In genomic region chr3:10115326-10116137, GRCh38 we compare ENCODE assay signal across 8 cellular contexts. TPM values are rescaled to one million over a fixed set of nuclear protein-coding genes. Genes with fewer than 3 reads are reported as not detected.
A peak's percentile ranks its signal among the peaks of the same experiment; 100 is the strongest.
DNase-seq lines count a peak whose midpoint lies in the region; ATAC-seq, FAIRE-seq and TF ChIP-seq lines count a peak whose summit lies in the region.

Gene BRK1, plus strand, starts transcription at chr3:10115675. Its CDS starts 27 bp downstream, at chr3:10115702.

- ATAC-seq in GM19395 (IDR thresholded peaks at IDR 0.05; ENCODE audit: unreplicated experiment) = peak; percentile 97
- ATAC-seq in HG03565 (IDR thresholded peaks at IDR 0.05; ENCODE audit: unreplicated experiment) = peak; percentile 96
- peak; percentile 97 for ATAC-seq in HepG2

- BruUV-seq in HepG2 (replicated peaks; lab: Mats Ljungman, UMichigan) = no TSS peak

- H3K27ac ChIP-seq in C4-2B (peak within 1 kb of the TSS; percentile 85), HepG2 (ENCODE audit: extremely low read length, insufficient read depth, low read length) (peak within 1 kb of the TSS; percentile 65)

- peak within 1 kb of the TSS; percentile 52 for H2AFZ ChIP-seq in HepG2 (ENCODE audit: low read length)

- CTCF ChIA-PET in HepG2 (lab: Yijun Ruan, JAX; ENCODE audit: low intra/inter-chr PET ratio, low total read pairs) = no interaction called here

- intact Hi-C loops in HepG2 (cut with micrococcal nuclease; ENCODE audit: unreplicated experiment) = loop anchor here (1.0 kb wide), 1 partner anchor 109 kb away; no protein-coding TSS in a partner anchor

- H3K27me3 ChIP-seq in HepG2 (ENCODE audit: control insufficient read depth in 1 of 2, insufficient read depth in 2 of 2, low read length in 2 of 2) = no peaks in the 10 kb centered on the region; a peak in 1 of 5 replicates

- peak; percentile 89 for FAIRE-seq in HepG2 (lab: Jason Lieb, UNC)

- peaks cover 44% of the 10 kb centered on the region for H3K79me2 ChIP-seq in HepG2 (ENCODE audit: insufficient read depth, low read length)

- no peak for TF ChIP-seq CTCF in C4-2B (conservative IDR thresholded peaks at IDR 0.05)
- no peak for TF ChIP-seq CTCF in HepG2 (CRISPR knock-in tag; IDR thresholded peaks at IDR 0.05)

- POLR2A ChIA-PET in HepG2 (lab: Yijun Ruan, JAX) = interaction anchor here (0.6 to 1.3 kb wide), 11 partner anchors 11 to 752 kb away, joined by 3 to 9 read pairs (median 4); partner anchors contain the start of genes TATDN2, THUMPD3 and VHL

- H3K4me3 ChIP-seq in HepG2 (replicated peaks in 1 of 3; ENCODE audit: insufficient read depth in 1 of 3, low read depth in 2 of 3, low read length in 3 of 3) = peak within 1 kb of the TSS; percentile 76 to 96 (median 92)

- peak; percentile 95 to 97 for TF ChIP-seq POLR2A in HepG2 (IDR thresholded peaks at IDR 0.05; ENCODE audit: insufficient read depth in 1 of 2, low read depth in 2 of 2, low read length in 2 of 2)

- WGBS in HepG2 (ENCODE audit: low lambda C conversion rate) = 1% methylated on average over 24 of the region's 54 CpGs

- H3K9ac ChIP-seq in HepG2 (ENCODE audit: insufficient read depth, low read depth, low read length) = peak within 1 kb of the TSS; percentile 81

- no peaks in the 10 kb centered on the region for H3K9me3 ChIP-seq in HepG2 (ENCODE audit: low read length)

- DNase-seq in NCI-H774 (lab: John Stamatoyannopoulos, UW) (peak; percentile 91), dermis microvascular lymphatic vessel endothelial cell (ENCODE audit: low read depth in 2 of 2) (peak; percentile 94 to 98), HepG2 (ENCODE audit: low spot score) (peak; percentile 94)
- DNase-seq in activated CD4-positive, alpha-beta T cell treated with anti-CD3 and anti-CD28 coated beads, Interleukin-2, amount 50 U/mL, for 4 hours = peak; percentile 90 to 92
- DNase-seq in stimulated activated CD4-positive, alpha-beta T cell treated with anti-CD3 and anti-CD28 coated beads, Interleukin-4, amount 100 ng/mL, for 1 hour = peak; percentile 92

- in situ Hi-C loops in HepG2 (cut with HindIII; ENCODE audit: extremely low pct_ligation_motif_present, low pct_unique_long_range_greater_than_20kb) = no loop called here

- peaks cover 0 to 6% of the 10 kb centered on the region in 2 experiments; a peak in 2 of 5 replicates for H3K36me3 ChIP-seq in HepG2 (replicated peaks in 1 of 2; ENCODE audit: control insufficient read depth in 1 of 2, insufficient read depth in 2 of 2, low read length in 2 of 2)

- no peak for TF ChIP-seq EP300 in HepG2 (IDR thresholded peaks at IDR 0.05; ENCODE audit: low read depth in 2 of 2, low read length in 2 of 2)
- no peak for TF ChIP-seq EP300 in HepG2 (CRISPR knock-in tag; IDR thresholded peaks at IDR 0.05; ENCODE audit: borderline replicate concordance)

- peaks cover 5% of the 10 kb centered on the region; the same call in 1 of the 2 replicates for H4K20me1 ChIP-seq in HepG2 (ENCODE audit: insufficient read depth, low read length)

- peaks cover 33% of the 10 kb centered on the region for H3K4me1 ChIP-seq in HepG2 (ENCODE audit: insufficient read depth, low read length)

- TF ChIP-seq RAD21 in HepG2 (CRISPR knock-in tag; IDR thresholded peaks at IDR 0.05) = no peak

- H3K4me2 ChIP-seq in HepG2 (ENCODE audit: low read depth, low read length) = peak within 1 kb of the TSS; percentile 93

TF ChIP-seq in HepG2, 621 proteins besides CTCF, POLR2A, EP300 and RAD21 (continues in another document):
- peak; percentile 32; the same call in 1 of the 2 replicates for TF ChIP-seq HNF4A (CRISPR knock-in tag; IDR thresholded peaks at IDR 0.05)
- peak; percentile 67 for TF ChIP-seq THRA (CRISPR knock-in tag; IDR thresholded peaks at IDR 0.05; ENCODE audit: borderline replicate concordance)
- no peak for TF ChIP-seq FOSL1 (CRISPR knock-in tag; IDR thresholded peaks at IDR 0.05; ENCODE audit: borderline replicate concordance)
- peak; percentile 87 for TF ChIP-seq GATAD1 (CRISPR knock-in tag; IDR thresholded peaks at IDR 0.05)
- no peak for TF ChIP-seq ZNF576 (CRISPR knock-in tag; IDR thresholded peaks at IDR 0.05)
- no peak for TF ChIP-seq ZNF367 (CRISPR knock-in tag; IDR thresholded peaks at IDR 0.05; ENCODE audit: borderline replicate concordance)
- no peak for TF ChIP-seq ZBTB7B (CRISPR knock-in tag; IDR thresholded peaks at IDR 0.05)
- no peak for TF ChIP-seq ZNF7 (CRISPR knock-in tag; IDR thresholded peaks at IDR 0.05)
- TF ChIP-seq E2F5 (CRISPR knock-in tag; conservative IDR thresholded peaks at IDR 0.05) = no peak
- TF ChIP-seq TAF1 (CRISPR knock-in tag; IDR thresholded peaks at IDR 0.05) = peak; percentile 87
- TF ChIP-seq ATM (IDR thresholded peaks at IDR 0.05; ENCODE audit: borderline replicate concordance) = no peak
- no peak; the same call in 1 of the 2 replicates for TF ChIP-seq FOXK1 (CRISPR knock-in tag; IDR thresholded peaks at IDR 0.05; ENCODE audit: borderline replicate concordance, low read depth)
- no peak for TF ChIP-seq KDM1A (CRISPR knock-in tag; IDR thresholded peaks at IDR 0.05)
- TF ChIP-seq ZXDC (CRISPR knock-in tag; IDR thresholded peaks at IDR 0.05) = no peak
- peak; percentile 73; the same call in 1 of the 2 replicates for TF ChIP-seq SALL2 (CRISPR knock-in tag; IDR thresholded peaks at IDR 0.05)

RNA-seq across cellular contexts. Expression of gene BRK1, which starts in this region (rescaled TPM):
- total RNA-seq in dermis microvascular lymphatic vessel endothelial cell = 127 and 138 TPM in 2 replicates
- total RNA-seq in HepG2 (2016; rRNA removed; fragmentation: Illumina TruSeq; extraction: Trizol) = 118 and 146 TPM in 2 replicates
- total RNA-seq in HepG2 (2016; cell fraction: cytosol; rRNA removed; fragmentation: Illumina TruSeq; extraction: Trizol; ENCODE audit: low read depth) = 146 and 148 TPM in 2 replicates
- total RNA-seq in HepG2 (2016; cell fraction: insoluble cytoplasmic fraction; rRNA removed; fragmentation: Illumina TruSeq; extraction: Trizol) = 118 and 151 TPM in 2 replicates
- total RNA-seq in HepG2 (2016; cell fraction: membrane; rRNA removed; fragmentation: Illumina TruSeq; extraction: Trizol) = 186 and 189 TPM in 2 replicates
- 41.5 and 47.1 TPM in 2 replicates for total RNA-seq in HepG2 (2016; cell fraction: nucleus; rRNA removed; fragmentation: Illumina TruSeq; extraction: Trizol)
- polyA plus RNA-seq in HepG2 (2011; rRNA removed) = 137 and 155 TPM in 2 replicates
- polyA plus RNA-seq in HepG2 (2011; cell fraction: cytosol; rRNA removed) = 149 and 188 TPM in 2 replicates
- polyA plus RNA-seq in HepG2 (2011; cell fraction: nucleus; rRNA removed) = 30.9 and 35.8 TPM in 2 replicates
- 174 and 211 TPM in 2 replicates for polyA plus RNA-seq in HepG2 (2012)
- 215 and 222 TPM in 2 replicates for polyA plus RNA-seq in HepG2 (2016; cell fraction: cytosol; fragmentation: Illumina TruSeq; extraction: Trizol; ENCODE audit: low read depth)
- 201 and 202 TPM in 2 replicates for polyA plus RNA-seq in HepG2 (2016; cell fraction: insoluble cytoplasmic fraction; fragmentation: Illumina TruSeq; extraction: Trizol; ENCODE audit: low read depth)
- polyA plus RNA-seq in HepG2 (2016; cell fraction: membrane; fragmentation: Illumina TruSeq; extraction: Trizol; ENCODE audit: low read depth) = 234 TPM in 2 replicates
- 91.3 and 95.5 TPM in 2 replicates for polyA plus RNA-seq in HepG2 (2016; cell fraction: nucleus; fragmentation: Illumina TruSeq; extraction: Trizol; ENCODE audit: insufficient read depth, low read depth)
- 60.0 and 70.0 TPM in 2 replicates for polyA minus RNA-seq in HepG2 (2011; rRNA and poly(A)+ RNA removed; ENCODE audit: low replicate concordance)
- 36.4 and 40.6 TPM in 2 replicates for polyA minus RNA-seq in HepG2 (2011; cell fraction: cytosol; rRNA and poly(A)+ RNA removed)
- 21.4 and 27.1 TPM in 2 replicates for polyA minus RNA-seq in HepG2 (2011; cell fraction: nucleus; rRNA and poly(A)+ RNA removed)

Comparison
In these comparisons a context has a peak if more than half of its experiments do, and no peak if none do; other contexts are left out.
1. Peak in every context shown above with its lines: DNase-seq, ATAC-seq, H3K4me3 ChIP-seq and H3K27ac ChIP-seq.